ENCODE assay signal across 22 cellular contexts in genomic region chr5:156000115-156000514, GRCh38.
"Had no signal": no experiment of that assay in that cellular context is flagged by ENCODE, and none has a peak within 500 bp of the region (broad histone marks: within the 10 kb centered on the region; RNA-seq: fewer than 3 reads in every experiment).

No MANE protein-coding gene starts in this region.

- DNase-seq: hypothalamus; immature natural killer cell; kidney; left colon; left ventricle myocardium inferior; midbrain; mucosa of descending colon; naive thymus-derived CD4-positive, alpha-beta T cell; ovary; retina; right cardiac atrium; stimulated activated CD4-positive, alpha-beta T cell treated with anti-CD3 and anti-CD28 coated beads, Interleukin-12 subunit alpha, Interleukin-12 subunit beta, amount 100 ng/mL, for 4 hours; stimulated activated CD4-positive, alpha-beta T cell treated with anti-CD3 and anti-CD28 coated beads, Interleukin-15, amount 100 ng/mL, for 24 hours; stimulated activated CD4-positive, alpha-beta T cell treated with anti-CD3 and anti-CD28 coated beads, Interleukin-2, amount 100 ng/mL, for 24 hours; stimulated activated CD4-positive, alpha-beta T cell treated with anti-CD3 and anti-CD28 coated beads, Interleukin-4, amount 100 ng/mL, for 1 hour; stimulated activated naive CD4-positive, alpha-beta T cell; uterus had no signal

- ATAC-seq: left colon; mucosa of descending colon; naive thymus-derived CD4-positive, alpha-beta T cell; right cardiac atrium; sciatic nerve had no signal

- H3K27ac Mint-ChIP-seq: immature natural killer cell; memory B cell; naive thymus-derived CD4-positive, alpha-beta T cell; natural killer cell treated with Interleukin-12 subunit alpha and Interleukin-12 subunit beta and Interleukin-15 and Interleukin-18, amount 100 ng/mL, for 72 hours; stimulated activated naive CD8-positive, alpha-beta T cell treated with anti-CD3 and anti-CD28 coated beads, Interleukin-15, Interleukin-2, amounts not matched to agents 100 ng/mL and 50 ng/mL, for 24 hours; type B pancreatic cell had no signal

- H3K9me3 Mint-ChIP-seq: immature natural killer cell; memory B cell; naive thymus-derived CD4-positive, alpha-beta T cell; natural killer cell treated with Interleukin-12 subunit alpha and Interleukin-12 subunit beta and Interleukin-15 and Interleukin-18, amount 100 ng/mL, for 72 hours; stimulated activated naive CD8-positive, alpha-beta T cell treated with anti-CD3 and anti-CD28 coated beads, Interleukin-15, Interleukin-2, amounts not matched to agents 100 ng/mL and 50 ng/mL, for 24 hours; type B pancreatic cell had no signal

- H3K27me3 Mint-ChIP-seq: type B pancreatic cell had no signal

- H3K4me3 Mint-ChIP-seq: immature natural killer cell; memory B cell; naive thymus-derived CD4-positive, alpha-beta T cell; natural killer cell treated with Interleukin-12 subunit alpha and Interleukin-12 subunit beta and Interleukin-15 and Interleukin-18, amount 100 ng/mL, for 72 hours; stimulated activated naive CD8-positive, alpha-beta T cell treated with anti-CD3 and anti-CD28 coated beads, Interleukin-15, Interleukin-2, amounts not matched to agents 100 ng/mL and 50 ng/mL, for 24 hours; type B pancreatic cell had no signal

- H3K36me3 Mint-ChIP-seq: memory B cell; naive thymus-derived CD4-positive, alpha-beta T cell; natural killer cell treated with Interleukin-12 subunit alpha and Interleukin-12 subunit beta and Interleukin-15 and Interleukin-18, amount 100 ng/mL, for 72 hours; type B pancreatic cell had no signal

- H3K4me1 Mint-ChIP-seq: immature natural killer cell; memory B cell; naive thymus-derived CD4-positive, alpha-beta T cell had no signal
